In the genomic region with DNA sequence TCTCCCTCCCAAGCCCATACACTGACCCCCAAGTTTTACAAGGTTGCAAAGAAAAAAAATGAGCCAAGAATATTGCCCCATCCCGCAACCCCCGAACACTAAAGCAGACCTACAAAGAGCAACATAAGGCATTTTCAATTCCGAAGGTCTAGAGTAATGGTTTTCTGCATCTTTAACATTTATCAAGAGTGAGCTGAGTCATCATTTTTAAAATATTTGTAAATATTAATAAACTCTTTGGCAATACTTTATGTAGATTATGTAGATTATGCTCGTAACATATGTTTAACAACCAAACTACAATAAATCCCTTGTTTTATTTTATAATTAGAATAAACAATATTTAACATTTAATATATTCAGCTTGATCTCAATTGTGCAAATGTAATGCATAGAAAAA, we compare ENCODE assay signal across 11 cellular contexts. TPM values are rescaled to one million over a fixed set of nuclear protein-coding genes. Genes with fewer than 3 reads are reported as not detected.
A peak's percentile ranks its signal among the peaks of the same experiment; 100 is the strongest.
DNase-seq lines count a peak whose midpoint lies in the region; ATAC-seq and TF ChIP-seq lines count a peak whose summit lies in the region.
"Had no signal": no experiment of that assay in that cellular context is flagged by ENCODE, and none has a peak within 500 bp of the region (broad histone marks: within the 10 kb centered on the region; RNA-seq: fewer than 3 reads in every experiment).

No MANE protein-coding gene starts in this region.

- no peak overlapping the region for H3K27ac ChIP-seq in A673 (ENCODE audit: low read depth, low read length, poor library complexity, severe bottlenecking)

- intact Hi-C loops in A673 (cut with micrococcal nuclease; ENCODE audit: unreplicated experiment) = no loop called here
- intact Hi-C loops in Caco-2 (cut with micrococcal nuclease; ENCODE audit: unreplicated experiment) = no loop called here

- no peak overlapping the region for H3K27ac Mint-ChIP-seq in Caco-2 (ENCODE audit: unreplicated experiment)
- H3K27ac Mint-ChIP-seq in activated T-helper 17 cell treated with anti-CD3 and anti-CD28 coated beads, Interleukin-2, amount 50 U/mL, for 72 hours = no peak overlapping the region
- no peak overlapping the region for H3K27ac Mint-ChIP-seq in immature natural killer cell

- CTCF ChIA-PET in A673 (lab: Charles Lee) (no interaction called here), Caco-2 (lab: Charles Lee) (interaction anchor here (0.7 kb wide), 1 partner anchor 63 kb away, joined by 3 read pairs; no protein-coding TSS in a partner anchor)

- POLR2A ChIA-PET in A673 (lab: Charles Lee; ENCODE audit: low non-redundant PET) = no interaction called here
- POLR2A ChIA-PET in Caco-2 (lab: Charles Lee) = no interaction called here

- no peaks in the 10 kb centered on the region for H3K27me3 ChIP-seq in A673 (replicated peaks; ENCODE audit: insufficient read depth, low read depth, low read length, poor library complexity)
- no peaks in the 10 kb centered on the region; the same call in 1 of the 2 replicates for H3K27me3 ChIP-seq in Caco-2 (replicated peaks; ENCODE audit: control insufficient read depth, insufficient read depth, low read length)
- no peaks in the 10 kb centered on the region for H3K27me3 ChIP-seq in HAP-1 (ENCODE audit: low read depth)
- H3K27me3 ChIP-seq: upper lobe of right lung had no signal

- H3K4me3 Mint-ChIP-seq in Caco-2 (ENCODE audit: unreplicated experiment) = peak overlapping the region; percentile 95
- H3K4me3 Mint-ChIP-seq in activated T-helper 17 cell treated with anti-CD3 and anti-CD28 coated beads, Interleukin-2, amount 50 U/mL, for 72 hours = peak overlapping the region; percentile 83
- H3K4me3 Mint-ChIP-seq in immature natural killer cell = peak overlapping the region in 4 of 5 donors; percentile 63 to 84 (median 78)

- H3K4me1 ChIP-seq in A673 (ENCODE audit: insufficient read depth, low read length, poor library complexity, severe bottlenecking) (peaks cover 9% of the 10 kb centered on the region), Caco-2 (peaks cover 8% of the 10 kb centered on the region), HAP-1 (peaks cover 9% of the 10 kb centered on the region)

- H3K36me3 ChIP-seq in A673 (ENCODE audit: insufficient read depth, low read length, poor library complexity, severe bottlenecking) (no peaks in the 10 kb centered on the region), Caco-2 (ENCODE audit: control insufficient read depth, insufficient read depth, low read length) (peaks cover 2% of the 10 kb centered on the region; the same call in 1 of the 2 replicates), HAP-1 (replicated peaks) (no peaks in the 10 kb centered on the region)
- H3K36me3 ChIP-seq: upper lobe of right lung had no signal

- DNase-seq in A673 (ENCODE audit: low spot score) (no peak), Caco-2 (no peak), immature natural killer cell (no peak), HuH-7.5 (ENCODE audit: low spot score) (no peak), HAP-1 (ENCODE audit: low spot score in 2 of 2) (no peak), NCI-H774 (lab: John Stamatoyannopoulos, UW) (no peak)
- DNase-seq: KG1, NCI-H2227 treated with DMSO at 0.1 percent for 48 hours, upper lobe of right lung had no signal

- H3K27me3 Mint-ChIP-seq in Caco-2 (ENCODE audit: insufficient read depth, unreplicated experiment) (no peaks in the 10 kb centered on the region), immature natural killer cell (ENCODE audit: low read depth in 3 of 3) (peaks cover 0 to 2% (median 0%) of the 10 kb centered on the region in 3 donors)
- H3K27me3 Mint-ChIP-seq in activated T-helper 17 cell treated with anti-CD3 and anti-CD28 coated beads, Interleukin-2, amount 50 U/mL, for 72 hours = no peaks in the 10 kb centered on the region

- BruUV-seq in A673 (replicated peaks; lab: Mats Ljungman, UMichigan) (no TSS peak), Caco-2 (replicated peaks; lab: Mats Ljungman, UMichigan) (no TSS peak)

- TF ChIP-seq CTCF in A673 (conservative IDR thresholded peaks at IDR 0.05; ENCODE audit: low read depth, low read length) (no peak), Caco-2 (IDR thresholded peaks at IDR 0.05; ENCODE audit: insufficient read depth in 1 of 2, low read depth in 1 of 2, low read length in 1 of 2, severe bottlenecking in 1 of 2, unreplicated experiment in 1 of 2) (no peak)

- H3K4me3 ChIP-seq in A673 (ENCODE audit: low read depth, low read length, poor library complexity, severe bottlenecking) (peak overlapping the region; percentile 87), Caco-2 (ENCODE audit: low read depth, low read length) (no peak overlapping the region; the same call in 1 of the 2 replicates), HAP-1 (no peak overlapping the region)

- H3K9me3 Mint-ChIP-seq in Caco-2 (ENCODE audit: unreplicated experiment) = no peaks in the 10 kb centered on the region
- H3K9me3 Mint-ChIP-seq in activated T-helper 17 cell treated with anti-CD3 and anti-CD28 coated beads, Interleukin-2, amount 50 U/mL, for 72 hours = no peaks in the 10 kb centered on the region
- no peaks in the 10 kb centered on the region for H3K9me3 Mint-ChIP-seq in immature natural killer cell

- ATAC-seq in activated T-helper 17 cell treated with anti-CD3 and anti-CD28 coated beads, Interleukin-2, amount 50 U/mL, for 72 hours (replicated peaks) = no peak
- no peak for ATAC-seq in GM18519 (IDR thresholded peaks at IDR 0.05; ENCODE audit: low FRiP score, unreplicated experiment)

- H3K4me1 Mint-ChIP-seq in Caco-2 (ENCODE audit: low read depth, unreplicated experiment) = peaks cover 9% of the 10 kb centered on the region
- H3K4me1 Mint-ChIP-seq in activated T-helper 17 cell treated with anti-CD3 and anti-CD28 coated beads, Interleukin-2, amount 50 U/mL, for 72 hours = peaks cover 8% of the 10 kb centered on the region
- peaks cover 15 to 23% of the 10 kb centered on the region in 2 donors for H3K4me1 Mint-ChIP-seq in immature natural killer cell

- in situ Hi-C loops in HAP-1 (cut with MboI; ENCODE audit: low sequenced_read_pairs) = no loop called here

- H3K9me3 ChIP-seq in A673 (ENCODE audit: low read depth, low read length, poor library complexity, severe bottlenecking) = no peaks in the 10 kb centered on the region
- no peaks in the 10 kb centered on the region for H3K9me3 ChIP-seq in Caco-2
- H3K9me3 ChIP-seq in HAP-1 = no peaks in the 10 kb centered on the region; the same call in 1 of the 2 replicates
- H3K9me3 ChIP-seq: upper lobe of right lung had no signal

- H3K36me3 Mint-ChIP-seq in Caco-2 (ENCODE audit: insufficient read depth, unreplicated experiment) (peaks cover 10% of the 10 kb centered on the region), immature natural killer cell (peaks cover 0 to 8% (median 7%) of the 10 kb centered on the region in 3 donors)
- H3K36me3 Mint-ChIP-seq in activated T-helper 17 cell treated with anti-CD3 and anti-CD28 coated beads, Interleukin-2, amount 50 U/mL, for 72 hours (ENCODE audit: low read depth) = peaks cover 18% of the 10 kb centered on the region

RNA-seq across cellular contexts. Expression of gene ZNF624, which starts 1.4 kb away (rescaled TPM):
- total RNA-seq in A673 (2021) = 9.1 and 9.2 TPM in 2 replicates
- 6.2 and 7.6 TPM in 2 replicates for total RNA-seq in Caco-2 (2022)
- 1 to 10 TPM; 3.4 to 6.2 TPM for total RNA-seq in activated T-helper 17 cell treated with anti-CD3 and anti-CD28 coated beads, Interleukin-2, amount 50 U/mL, for 72 hours
- polyA plus RNA-seq in immature natural killer cell = 1 to 10 TPM in 2 of 3 donors, under 1 TPM in 1; 0.68 to 4.3 (median 3.9) TPM

RNA-seq across cellular contexts. Expression of gene CCDC144A, which starts 37.8 kb away (rescaled TPM):
- total RNA-seq in A673 (2021) = 2.5 and 2.7 TPM in 2 replicates
- 17.0 and 18.1 TPM in 2 replicates for total RNA-seq in Caco-2 (2022)
- 10 to 100 TPM in 1 of 2 donors, 1 to 10 TPM in 1; 8.2 to 13.4 TPM for total RNA-seq in activated T-helper 17 cell treated with anti-CD3 and anti-CD28 coated beads, Interleukin-2, amount 50 U/mL, for 72 hours
- polyA plus RNA-seq in immature natural killer cell = under 1 TPM in 2 of 3 donors, not detected in 1; 0.12 to 0.74 TPM
